Comparison of ENCODE assay signal across 2 cellular contexts in the genomic region with DNA sequence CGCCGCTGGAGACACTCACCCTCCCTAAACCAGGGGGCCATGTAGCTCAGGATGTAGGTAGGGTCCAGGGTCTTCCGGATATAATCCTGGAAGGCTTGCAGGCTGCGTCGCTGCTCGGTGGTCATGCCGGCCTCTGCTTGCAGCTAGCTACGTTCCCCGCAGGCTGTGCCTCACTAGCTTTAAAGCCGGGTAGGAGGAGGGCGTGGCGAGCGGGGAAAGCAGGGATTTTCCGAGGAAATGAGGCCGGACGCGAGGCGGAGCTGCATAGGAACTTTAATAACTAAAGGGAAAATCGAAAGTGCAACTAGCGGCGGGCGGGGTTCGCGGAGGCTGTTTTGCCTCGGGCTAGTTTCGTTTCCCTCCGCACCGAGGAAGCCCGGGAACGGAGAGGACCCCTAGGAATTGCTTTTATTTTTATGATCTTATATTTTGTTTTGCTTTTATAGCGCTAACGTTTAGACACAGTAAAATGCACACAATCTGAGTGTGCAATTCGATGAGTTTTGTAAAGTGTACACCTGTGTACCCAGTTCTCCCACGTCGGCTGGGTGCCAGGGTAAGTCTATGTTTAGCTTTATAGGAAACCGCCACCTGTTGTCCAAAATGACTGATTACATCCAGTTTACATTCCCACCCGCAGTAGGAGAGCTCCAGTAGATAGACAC.
TF ChIP-seq lines count a peak whose summit lies in the region.

A gene (minus strand): TSS at position 155 of the 665 bp plus-strand sequence. CDS start 30 bp downstream, at position 125.

TF ChIP-seq in HCT116, 20 proteins besides CTCF, POLR2A, EP300 and RAD21:
- TF ChIP-seq FOSL1 (IDR thresholded peaks at IDR 0.05; ENCODE audit: low read depth) (0 out of 2 replicates have a peak, but pooled peaks have one; percentile 8), EZH2phosphoT487 (IDR thresholded peaks at IDR 0.05; ENCODE audit: borderline replicate concordance) (no peak), SIN3A (IDR thresholded peaks at IDR 0.05; ENCODE audit: low read depth) (peak; percentile 75; the same call in 1 of the 2 replicates), SP1 (IDR thresholded peaks at IDR 0.05; ENCODE audit: low read depth) (peak; percentile 60), ZFX (IDR thresholded peaks at IDR 0.05) (no peak), JUND (IDR thresholded peaks at IDR 0.05) (peak; percentile 32; the same call in 1 of the 2 replicates), EGR1 (IDR thresholded peaks at IDR 0.05; ENCODE audit: low read depth) (0 out of 2 replicates have a peak, but pooled peaks have one; percentile 41), POLR2AphosphoS5 (IDR thresholded peaks at IDR 0.05; ENCODE audit: low read depth, low read length) (peak; percentile 79), TCF7L2 (IDR thresholded peaks at IDR 0.05; ENCODE audit: borderline replicate concordance, extremely low read depth, insufficient read depth, insufficient read length) (peak; percentile 13)
- TF ChIP-seq, protein P1, sequence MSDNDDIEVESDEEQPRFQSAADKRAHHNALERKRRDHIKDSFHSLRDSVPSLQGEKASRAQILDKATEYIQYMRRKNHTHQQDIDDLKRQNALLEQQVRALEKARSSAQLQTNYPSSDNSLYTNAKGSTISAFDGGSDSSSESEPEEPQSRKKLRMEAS (IDR thresholded peaks at IDR 0.05), result peak; percentile 47; the same call in 1 of the 2 replicates

TF ChIP-seq in SK-N-SH, 30 proteins besides CTCF, POLR2A, EP300 and RAD21 (continued from another document):
- TF ChIP-seq SMC3 (IDR thresholded peaks at IDR 0.05; ENCODE audit: low read depth, low read length) (peak; percentile 50; the same call in 1 of the 2 replicates), POLR2AphosphoS5 (IDR thresholded peaks at IDR 0.05; ENCODE audit: low read depth, low read length) (peak; percentile 40; the same call in 1 of the 2 replicates), MXI1 (IDR thresholded peaks at IDR 0.05; ENCODE audit: low read depth, low read length) (peak; percentile 25; the same call in 1 of the 2 replicates), GATA2 (CRISPR knock-in tag; IDR thresholded peaks at IDR 0.05) (no peak), NFIC (IDR thresholded peaks at IDR 0.05; ENCODE audit: borderline replicate concordance) (no peak; the same call in 1 of the 2 replicates), YY1 (IDR thresholded peaks at IDR 0.05; ENCODE audit: low read depth) (no peak), EZH2phosphoT487 (IDR thresholded peaks at IDR 0.05; ENCODE audit: borderline replicate concordance, low read depth) (no peak), FOXM1 (IDR thresholded peaks at IDR 0.05; ENCODE audit: low read depth) (no peak), TAF1 (IDR thresholded peaks at IDR 0.05; ENCODE audit: borderline replicate concordance, low read depth, low read length) (peak; percentile 46; the same call in 1 of the 2 replicates), TEAD4 (IDR thresholded peaks at IDR 0.05; ENCODE audit: borderline replicate concordance, insufficient read depth) (no peak), SIN3A (IDR thresholded peaks at IDR 0.05; ENCODE audit: borderline replicate concordance, low read depth, low read length) (0 out of 2 replicates have a peak, but pooled peaks have one; percentile 54), RFX5 (IDR thresholded peaks at IDR 0.05; ENCODE audit: low read length) (no peak), NRF1 (IDR thresholded peaks at IDR 0.05; ENCODE audit: low read depth, low read length) (no peak), GABPA (IDR thresholded peaks at IDR 0.05; ENCODE audit: low read depth) (0 out of 2 replicates have a peak, but pooled peaks have one; percentile 16), ELF1 (IDR thresholded peaks at IDR 0.05) (peak; percentile 36; the same call in 1 of the 2 replicates)
- TF ChIP-seq, protein P2, sequence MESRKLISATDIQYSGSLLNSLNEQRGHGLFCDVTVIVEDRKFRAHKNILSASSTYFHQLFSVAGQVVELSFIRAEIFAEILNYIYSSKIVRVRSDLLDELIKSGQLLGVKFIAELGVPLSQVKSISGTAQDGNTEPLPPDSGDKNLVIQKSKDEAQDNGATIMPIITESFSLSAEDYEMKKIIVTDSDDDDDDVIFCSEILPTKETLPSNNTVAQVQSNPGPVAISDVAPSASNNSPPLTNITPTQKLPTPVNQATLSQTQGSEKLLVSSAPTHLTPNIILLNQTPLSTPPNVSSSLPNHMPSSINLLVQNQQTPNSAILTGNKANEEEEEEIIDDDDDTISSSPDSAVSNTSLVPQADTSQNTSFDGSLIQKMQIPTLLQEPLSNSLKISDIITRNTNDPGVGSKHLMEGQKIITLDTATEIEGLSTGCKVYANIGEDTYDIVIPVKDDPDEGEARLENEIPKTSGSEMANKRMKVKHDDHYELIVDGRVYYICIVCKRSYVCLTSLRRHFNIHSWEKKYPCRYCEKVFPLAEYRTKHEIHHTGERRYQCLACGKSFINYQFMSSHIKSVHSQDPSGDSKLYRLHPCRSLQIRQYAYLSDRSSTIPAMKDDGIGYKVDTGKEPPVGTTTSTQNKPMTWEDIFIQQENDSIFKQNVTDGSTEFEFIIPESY (IDR thresholded peaks at IDR 0.05; ENCODE audit: borderline replicate concordance, low read depth), result no peak
- TF ChIP-seq, protein P3, sequence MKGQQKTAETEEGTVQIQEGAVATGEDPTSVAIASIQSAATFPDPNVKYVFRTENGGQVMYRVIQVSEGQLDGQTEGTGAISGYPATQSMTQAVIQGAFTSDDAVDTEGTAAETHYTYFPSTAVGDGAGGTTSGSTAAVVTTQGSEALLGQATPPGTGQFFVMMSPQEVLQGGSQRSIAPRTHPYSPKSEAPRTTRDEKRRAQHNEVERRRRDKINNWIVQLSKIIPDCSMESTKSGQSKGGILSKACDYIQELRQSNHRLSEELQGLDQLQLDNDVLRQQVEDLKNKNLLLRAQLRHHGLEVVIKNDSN (IDR thresholded peaks at IDR 0.05; ENCODE audit: borderline replicate concordance, low read depth), result no peak
- TF ChIP-seq, protein P4, sequence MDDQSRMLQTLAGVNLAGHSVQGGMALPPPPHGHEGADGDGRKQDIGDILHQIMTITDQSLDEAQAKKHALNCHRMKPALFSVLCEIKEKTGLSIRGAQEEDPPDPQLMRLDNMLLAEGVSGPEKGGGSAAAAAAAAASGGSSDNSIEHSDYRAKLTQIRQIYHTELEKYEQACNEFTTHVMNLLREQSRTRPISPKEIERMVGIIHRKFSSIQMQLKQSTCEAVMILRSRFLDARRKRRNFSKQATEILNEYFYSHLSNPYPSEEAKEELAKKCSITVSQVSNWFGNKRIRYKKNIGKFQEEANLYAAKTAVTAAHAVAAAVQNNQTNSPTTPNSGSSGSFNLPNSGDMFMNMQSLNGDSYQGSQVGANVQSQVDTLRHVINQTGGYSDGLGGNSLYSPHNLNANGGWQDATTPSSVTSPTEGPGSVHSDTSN (IDR thresholded peaks at IDR 0.05), result peak; percentile 47
- TF ChIP-seq, protein P1 (IDR thresholded peaks at IDR 0.05; ENCODE audit: low read depth), result peak; percentile 64; the same call in 1 of the 2 replicates
